22 cellular contexts compared by ENCODE assay signal in the genomic region with DNA sequence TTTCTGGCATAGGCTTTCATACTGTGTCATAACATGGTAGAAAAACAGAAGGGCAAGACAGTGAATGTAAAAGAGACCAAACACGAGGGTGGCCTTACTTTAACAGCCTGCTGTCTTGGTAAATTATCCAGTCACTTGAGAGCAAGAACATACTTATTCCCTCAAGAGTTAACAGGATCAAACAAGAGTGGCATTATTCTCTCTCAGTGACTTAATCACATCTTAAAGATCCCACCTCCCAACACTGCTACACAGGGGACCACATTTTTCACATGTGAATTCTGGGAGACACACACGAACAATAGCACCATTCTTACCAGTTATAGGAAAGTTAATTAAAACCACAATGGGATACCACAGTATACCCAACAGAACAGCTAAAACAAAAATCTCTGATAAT.
"Had no signal": no experiment of that assay in that cellular context is flagged by ENCODE, and none has a peak within 500 bp of the region (broad histone marks: within the 10 kb centered on the region; RNA-seq: fewer than 3 reads in every experiment).

No MANE protein-coding gene starts in this region.

- DNase-seq: dorsolateral prefrontal cortex; effector CD4-positive, alpha-beta T cell; glutamatergic neuron; heart right ventricle; hippocampal formation; left cardiac atrium; left lung; mesendoderm; midbrain; naive thymus-derived CD4-positive, alpha-beta T cell; nucleus accumbens; stimulated activated CD4-positive, alpha-beta T cell treated with anti-CD3 and anti-CD28 coated beads, Interleukin-12 subunit alpha, Interleukin-12 subunit beta, amount 100 ng/mL, for 4 hours; stimulated activated CD4-positive, alpha-beta T cell treated with anti-CD3 and anti-CD28 coated beads, Interleukin-1b, Interleukin-23, amount 100 ng/mL, for 48 hours; stimulated activated CD4-positive, alpha-beta T cell treated with anti-CD3 and anti-CD28 coated beads, Interleukin-4, amount 100 ng/mL, for 1 hour; stimulated activated CD8-positive, alpha-beta memory T cell treated with anti-CD3 and anti-CD28 coated beads, Interleukin-4, amount 100 ng/mL, for 48 hours; stimulated activated naive CD4-positive, alpha-beta T cell; stimulated activated naive CD8-positive, alpha-beta T cell treated with anti-CD3 and anti-CD28 coated beads, Interleukin-15, amount 100 ng/mL, for 72 hours; thyroid gland; trophoblast cell had no signal

- FAIRE-seq: colon, islet of Langerhans had no signal

- ATAC-seq: heart right ventricle; left cardiac atrium; left lung; naive thymus-derived CD4-positive, alpha-beta T cell; sciatic nerve; stimulated activated naive CD8-positive, alpha-beta T cell treated with anti-CD3 and anti-CD28 coated beads, Interleukin-15, amount 100 ng/mL, for 72 hours had no signal
